8 cellular contexts compared by ENCODE assay signal in the genomic region with DNA sequence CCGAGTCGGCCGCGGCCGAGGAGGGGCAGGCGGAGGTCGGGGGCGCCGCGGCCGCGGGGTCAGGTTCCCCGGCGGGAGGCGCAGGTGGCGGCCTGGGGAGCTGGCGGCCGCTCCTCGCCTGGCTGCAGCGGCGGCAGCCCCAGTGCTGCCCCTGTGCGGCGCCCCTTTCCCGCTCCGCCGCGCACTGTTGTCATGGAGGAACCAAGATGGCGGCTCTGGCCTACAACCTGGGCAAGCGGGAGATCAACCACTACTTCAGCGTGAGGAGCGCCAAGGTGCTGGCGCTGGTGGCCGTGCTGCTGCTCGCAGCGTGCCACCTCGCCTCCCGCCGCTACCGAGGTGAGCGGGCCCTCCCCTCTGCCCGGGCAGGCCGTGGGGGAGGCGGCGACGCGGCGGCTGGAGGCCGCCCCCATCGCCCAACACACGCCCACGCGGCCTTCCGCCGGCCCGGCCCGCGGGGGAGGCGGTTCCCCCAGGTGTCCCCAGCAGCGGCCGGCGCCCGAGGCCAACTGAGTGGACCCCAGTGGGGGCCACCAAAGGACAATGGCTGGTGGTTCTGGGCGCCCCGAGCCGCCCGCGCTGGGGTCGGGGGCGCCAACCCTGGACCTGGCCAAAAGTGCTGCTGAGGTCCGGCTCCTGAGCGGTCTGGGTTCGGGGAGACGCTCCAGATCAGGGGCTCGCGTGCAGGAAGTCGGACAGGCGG. TPM values are rescaled to one million over a fixed set of nuclear protein-coding genes. Genes with fewer than 3 reads are reported as not detected.
A peak's percentile ranks its signal among the peaks of the same experiment; 100 is the strongest.
DNase-seq lines count a peak whose midpoint lies in the region; ATAC-seq and TF ChIP-seq lines count a peak whose summit lies in the region.

No MANE protein-coding gene starts in this region.

- peak overlapping the region; percentile 87 for H3K4me3 Mint-ChIP-seq in activated naive CD8-positive, alpha-beta T cell treated with anti-CD3 and anti-CD28 coated beads, Interleukin-2, amount 10 ng/mL, durations not matched to agents 7 days and 5 days

- RAD21 ChIA-PET in HCT116 (lab: Charles Lee; ENCODE audit: low non-redundant PET in 1 of 2, low total read pairs in 2 of 2, uncharacterized antibody in 2 of 2, unreplicated experiment in 2 of 2): no interaction called here

- H3K9me3 Mint-ChIP-seq in activated naive CD8-positive, alpha-beta T cell treated with anti-CD3 and anti-CD28 coated beads, Interleukin-2, amount 10 ng/mL, durations not matched to agents 7 days and 5 days: no peaks in the 10 kb centered on the region

- no peaks in the 10 kb centered on the region for H3K27me3 Mint-ChIP-seq in activated naive CD8-positive, alpha-beta T cell treated with anti-CD3 and anti-CD28 coated beads, Interleukin-2, amount 10 ng/mL, durations not matched to agents 7 days and 5 days

- peaks cover 15% of the 10 kb centered on the region for H3K36me3 Mint-ChIP-seq in activated naive CD8-positive, alpha-beta T cell treated with anti-CD3 and anti-CD28 coated beads, Interleukin-2, amount 10 ng/mL, durations not matched to agents 7 days and 5 days

- intact Hi-C loops in HCT116 (cut with micrococcal nuclease): loop anchor here (5.0 kb wide), 1 partner anchor 147 kb away; the partner anchor contains the start of gene SGCE
- intact Hi-C loops in cardiac septum (cut with DNase I): loop anchor here (5.0 kb wide), 1 partner anchor 147 kb away; the partner anchor contains the start of gene SGCE
- intact Hi-C loops in upper lobe of right lung (cut with DNase I): no loop called here

- peak; percentile 49 for TF ChIP-seq POLR2A in GM10847 (IDR thresholded peaks at IDR 0.05; ENCODE audit: extremely low read depth, insufficient read length)
- peak; percentile 37 for TF ChIP-seq POLR2A in HCT116 (IDR thresholded peaks at IDR 0.05; ENCODE audit: borderline replicate concordance, extremely low read depth, insufficient read depth, insufficient read length)

- H3K9ac ChIP-seq in HCT116 (ENCODE audit: low read length): peak overlapping the region; percentile 69

- BruUV-seq in HCT116 (replicated peaks; lab: Mats Ljungman, UMichigan): no TSS peak

- H3K9me3 ChIP-seq in HCT116 (ENCODE audit: control insufficient read depth in 1 of 2, insufficient read depth in 1 of 2, low read depth in 1 of 2, low read length in 2 of 2) (no peaks in the 10 kb centered on the region), MG63 (no peaks in the 10 kb centered on the region), upper lobe of right lung (no peaks in the 10 kb centered on the region)

- no peaks in the 10 kb centered on the region for H4K20me1 ChIP-seq in HCT116 (ENCODE audit: insufficient read depth)

- POLR2A ChIA-PET in HCT116 (lab: Charles Lee): no interaction called here
- POLR2A ChIA-PET in activated naive CD8-positive, alpha-beta T cell treated with anti-CD3 and anti-CD28 coated beads, Interleukin-2, amount 10 ng/mL, durations not matched to agents 7 days and 5 days (lab: Charles Lee): interaction anchor here (1.4 kb wide), 1 partner anchor 147 kb away, joined by 4 read pairs; no protein-coding TSS in a partner anchor

- no peaks in the 10 kb centered on the region; the same call in 1 of the 2 replicates for H3K79me2 ChIP-seq in HCT116 (ENCODE audit: insufficient read depth, low read length)

- H3K36me3 ChIP-seq in HCT116 (ENCODE audit: control insufficient read depth in 1 of 2, insufficient read depth in 2 of 2, low read length in 2 of 2) (no peaks in the 10 kb centered on the region), MG63 (no peaks in the 10 kb centered on the region), upper lobe of right lung (no peaks in the 10 kb centered on the region)

- H3K4me1 Mint-ChIP-seq in activated naive CD8-positive, alpha-beta T cell treated with anti-CD3 and anti-CD28 coated beads, Interleukin-2, amount 10 ng/mL, durations not matched to agents 7 days and 5 days: peaks cover 25% of the 10 kb centered on the region

- no peak for DNase-seq in HCT116 (ENCODE audit: low read depth, low spot score)
- peak; percentile 52 for DNase-seq in MG63
- peak; percentile 79 for DNase-seq in activated naive CD8-positive, alpha-beta T cell treated with anti-CD3 and anti-CD28 coated beads, Interleukin-2, amount 10 ng/mL, durations not matched to agents 7 days and 5 days
- DNase-seq in cardiac septum (ENCODE audit: low spot score): peak; percentile 91
- DNase-seq in pons (ENCODE audit: low spot score): peak; percentile 64
- DNase-seq in upper lobe of right lung: peak; percentile 91

- TF ChIP-seq CTCF in HCT116 (IDR thresholded peaks at IDR 0.05 in 2 of 3, conservative IDR thresholded peaks at IDR 0.05 in 1 of 3; ENCODE audit: borderline replicate concordance in 1 of 3, insufficient read depth in 1 of 3, low read depth in 2 of 3, low read length in 2 of 3): no peak
- TF ChIP-seq CTCF in upper lobe of right lung (IDR thresholded peaks at IDR 0.05): peak; percentile 23

- ATAC-seq in HCT116 (peak; percentile 80), SK-N-SH treated with all-trans-retinoic acid at 6 μM for 48 hours (peak; percentile 84), upper lobe of right lung (peak; percentile 91)
- peak; percentile 84 for ATAC-seq in activated naive CD8-positive, alpha-beta T cell treated with anti-CD3 and anti-CD28 coated beads, Interleukin-2, amount 10 ng/mL, durations not matched to agents 7 days and 5 days (ENCODE audit: low read depth)

- H2AFZ ChIP-seq in HCT116 (ENCODE audit: low read depth, low read length, poor library complexity, severe bottlenecking): no peak overlapping the region

- H3K27ac ChIP-seq in HCT116 (ENCODE audit: low read depth, low read length) (peak overlapping the region; percentile 86), upper lobe of right lung (peak overlapping the region; percentile 95)

- H3K27me3 ChIP-seq in HCT116 (ENCODE audit: insufficient read depth, low read length): no peaks in the 10 kb centered on the region
- no peaks in the 10 kb centered on the region for H3K27me3 ChIP-seq in MG63
- H3K27me3 ChIP-seq in upper lobe of right lung: no peaks in the 10 kb centered on the region

- CTCF ChIA-PET in HCT116 (lab: Charles Lee): no interaction called here

- H3K4me1 ChIP-seq in HCT116 (ENCODE audit: control insufficient read depth in 1 of 2, insufficient read depth in 2 of 2, low read length in 2 of 2): peaks cover 3 to 9% of the 10 kb centered on the region in 2 experiments; a peak in 2 of 4 replicates
- peaks cover 30% of the 10 kb centered on the region for H3K4me1 ChIP-seq in upper lobe of right lung

- H3K27ac Mint-ChIP-seq in activated naive CD8-positive, alpha-beta T cell treated with anti-CD3 and anti-CD28 coated beads, Interleukin-2, amount 10 ng/mL, durations not matched to agents 7 days and 5 days: peak overlapping the region; percentile 88

- peak overlapping the region; percentile 70 for H3K4me2 ChIP-seq in HCT116 (ENCODE audit: low read length)

- peak overlapping the region; percentile 53 to 62 for H3K4me3 ChIP-seq in HCT116 (replicated peaks in 1 of 2; ENCODE audit: low read depth in 1 of 2, low read length in 2 of 2)
- peak overlapping the region; percentile 62 for H3K4me3 ChIP-seq in MG63
- H3K4me3 ChIP-seq in upper lobe of right lung: peak overlapping the region; percentile 88

- H3K9me2 ChIP-seq in HCT116 (ENCODE audit: insufficient read depth): no peaks in the 10 kb centered on the region

- no peak for TF ChIP-seq RAD21 in HCT116 (IDR thresholded peaks at IDR 0.05; ENCODE audit: low read depth)

TF ChIP-seq in HCT116, 20 proteins besides CTCF, POLR2A, EP300 and RAD21 (continues in another document):
- no peak for TF ChIP-seq SIN3A (IDR thresholded peaks at IDR 0.05; ENCODE audit: low read depth)
- no peak for TF ChIP-seq CEBPB (IDR thresholded peaks at IDR 0.05; ENCODE audit: low read depth)
- TF ChIP-seq, protein P1, sequence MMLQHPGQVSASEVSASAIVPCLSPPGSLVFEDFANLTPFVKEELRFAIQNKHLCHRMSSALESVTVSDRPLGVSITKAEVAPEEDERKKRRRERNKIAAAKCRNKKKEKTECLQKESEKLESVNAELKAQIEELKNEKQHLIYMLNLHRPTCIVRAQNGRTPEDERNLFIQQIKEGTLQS (IDR thresholded peaks at IDR 0.05): no peak
- TF ChIP-seq SP1 (IDR thresholded peaks at IDR 0.05; ENCODE audit: low read depth): no peak
- no peak for TF ChIP-seq TCF7L2 (IDR thresholded peaks at IDR 0.05; ENCODE audit: borderline replicate concordance, extremely low read depth, insufficient read depth, insufficient read length)
- no peak for TF ChIP-seq JUND (IDR thresholded peaks at IDR 0.05)
- peak; percentile 85 for TF ChIP-seq YY1 (IDR thresholded peaks at IDR 0.05; ENCODE audit: extremely low read depth, insufficient replicate concordance, low read depth, low read length)
- TF ChIP-seq SRF (IDR thresholded peaks at IDR 0.05; ENCODE audit: low read depth): no peak
- TF ChIP-seq, protein P2, sequence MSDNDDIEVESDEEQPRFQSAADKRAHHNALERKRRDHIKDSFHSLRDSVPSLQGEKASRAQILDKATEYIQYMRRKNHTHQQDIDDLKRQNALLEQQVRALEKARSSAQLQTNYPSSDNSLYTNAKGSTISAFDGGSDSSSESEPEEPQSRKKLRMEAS (IDR thresholded peaks at IDR 0.05): 0 out of 2 replicates have a peak, but pooled peaks have one; percentile 46

TF ChIP-seq in SK-N-SH treated with all-trans-retinoic acid at 6 μM for 48 hours, 23 proteins besides CTCF, POLR2A, EP300 and RAD21 (continues in another document):
- no peak for TF ChIP-seq SNAI2 (CRISPR knock-in tag; IDR thresholded peaks at IDR 0.05)
- TF ChIP-seq CSDC2 (CRISPR knock-in tag; IDR thresholded peaks at IDR 0.05): peak; percentile 84; the same call in 1 of the 2 replicates
- no peak for TF ChIP-seq TCF4 (CRISPR knock-in tag; IDR thresholded peaks at IDR 0.05; ENCODE audit: borderline replicate concordance)
- no peak; the same call in 1 of the 2 replicates for TF ChIP-seq ZFP3 (CRISPR knock-in tag; IDR thresholded peaks at IDR 0.05)
- TF ChIP-seq ZNF565 (CRISPR knock-in tag; conservative IDR thresholded peaks at IDR 0.05; ENCODE audit: low read depth): no peak

RNA-seq across cellular contexts. Expression of gene CASD1, which starts 0.4 kb away (rescaled TPM):
- total RNA-seq in HCT116 (2021; ENCODE audit: unreplicated experiment): 5.8 TPM
- 1.7 and 3.5 TPM in 2 replicates for polyA plus RNA-seq in HCT116 (2012)
- 3.8 and 7.1 TPM in 2 replicates for total RNA-seq in MG63 (2014; rRNA removed; shearing (Covaris generic); ENCODE audit: low replicate concordance)
- total RNA-seq in activated naive CD8-positive, alpha-beta T cell treated with anti-CD3 and anti-CD28 coated beads, Interleukin-2, amount 10 ng/mL, durations not matched to agents 7 days and 5 days: 10 to 100 TPM; 17.5 to 17.8 TPM
- total RNA-seq in cardiac septum: 20.7 TPM
- total RNA-seq in upper lobe of right lung: 31.0 TPM
